ENCODE assay signal across 18 cellular contexts in the genomic region with DNA sequence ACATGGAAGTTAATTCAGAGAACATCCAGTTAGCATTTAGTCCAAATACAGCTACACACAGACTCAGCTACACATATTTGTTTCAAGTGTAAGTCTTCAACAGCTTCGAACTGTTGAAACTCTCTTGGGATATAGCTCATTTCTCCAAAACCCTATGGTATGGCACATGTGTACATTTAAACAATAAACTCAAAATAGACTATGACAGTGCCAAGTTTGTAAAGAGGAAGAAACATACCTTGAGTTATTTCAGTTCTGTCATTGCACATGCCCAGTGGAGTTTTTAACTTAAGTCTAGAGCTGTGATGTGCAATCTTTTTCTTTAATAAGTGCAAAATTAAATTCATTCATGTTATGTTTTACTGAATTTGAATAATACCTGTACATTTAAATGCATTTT.
DNase-seq lines count a peak whose midpoint lies in the region; ATAC-seq and TF ChIP-seq lines count a peak whose summit lies in the region.
"Had no signal": no experiment of that assay in that cellular context is flagged by ENCODE, and none has a peak within 500 bp of the region (broad histone marks: within the 10 kb centered on the region; RNA-seq: fewer than 3 reads in every experiment).

No MANE protein-coding gene starts in this region.

- H3K4me3 ChIP-seq in ascending aorta, result no peak overlapping the region

- H3K27me3 ChIP-seq in ascending aorta, result no peaks in the 10 kb centered on the region

- DNase-seq in MV-4-11 (lab: John Stamatoyannopoulos, UW) (peak; percentile 83), ascending aorta (ENCODE audit: low spot score in 2 of 2) (no peak), superior temporal gyrus (ENCODE audit: extremely low spot score) (peak; percentile 28), globus pallidus (ENCODE audit: low spot score) (no peak), RPMI8226 (no peak)
- DNase-seq: ACHN, DMS 273 treated with DMSO at 0.1 percent for 48 hours, H7, MM.1S, NCI-H146, NCI-H2227 treated with DMSO at 0.1 percent for 48 hours, NCI-H526 treated with DMSO at 0.1 percent for 48 hours, Right ventricle myocardium superior, T-helper 17 cell had no signal

- peak overlapping the region; percentile 82 to 86 for H3K27ac ChIP-seq in ascending aorta

- TF ChIP-seq CTCF in ascending aorta (IDR thresholded peaks at IDR 0.05), result no peak

- no peaks in the 10 kb centered on the region for H3K36me3 ChIP-seq in ascending aorta

- intact Hi-C loops in ascending aorta (cut with DNase I), result no loop called here

- H3K4me1 ChIP-seq in ascending aorta, result peaks cover 23 to 63% of the 10 kb centered on the region in 2 donors

- H3K9me3 ChIP-seq in ascending aorta, result no peaks in the 10 kb centered on the region

- ATAC-seq in GM18868 (IDR thresholded peaks at IDR 0.05; ENCODE audit: unreplicated experiment), result peak; percentile 25
- no peak for ATAC-seq in HG02759 (IDR thresholded peaks at IDR 0.05; ENCODE audit: unreplicated experiment)
- no peak for ATAC-seq in HG03135 (IDR thresholded peaks at IDR 0.05; ENCODE audit: unreplicated experiment)
- ATAC-seq: Panc1, T-helper 17 cell had no signal

Comparison
In these comparisons a context has a peak if more than half of its experiments do, and no peak if none do; other contexts are left out.
1. DNase-seq: peak in MV-4-11 (single experiment) and superior temporal gyrus (single experiment); none in ascending aorta (0 of 2), globus pallidus (single experiment) and RPMI8226 (single experiment).